9 cellular contexts compared by ENCODE assay signal in the genomic region with DNA sequence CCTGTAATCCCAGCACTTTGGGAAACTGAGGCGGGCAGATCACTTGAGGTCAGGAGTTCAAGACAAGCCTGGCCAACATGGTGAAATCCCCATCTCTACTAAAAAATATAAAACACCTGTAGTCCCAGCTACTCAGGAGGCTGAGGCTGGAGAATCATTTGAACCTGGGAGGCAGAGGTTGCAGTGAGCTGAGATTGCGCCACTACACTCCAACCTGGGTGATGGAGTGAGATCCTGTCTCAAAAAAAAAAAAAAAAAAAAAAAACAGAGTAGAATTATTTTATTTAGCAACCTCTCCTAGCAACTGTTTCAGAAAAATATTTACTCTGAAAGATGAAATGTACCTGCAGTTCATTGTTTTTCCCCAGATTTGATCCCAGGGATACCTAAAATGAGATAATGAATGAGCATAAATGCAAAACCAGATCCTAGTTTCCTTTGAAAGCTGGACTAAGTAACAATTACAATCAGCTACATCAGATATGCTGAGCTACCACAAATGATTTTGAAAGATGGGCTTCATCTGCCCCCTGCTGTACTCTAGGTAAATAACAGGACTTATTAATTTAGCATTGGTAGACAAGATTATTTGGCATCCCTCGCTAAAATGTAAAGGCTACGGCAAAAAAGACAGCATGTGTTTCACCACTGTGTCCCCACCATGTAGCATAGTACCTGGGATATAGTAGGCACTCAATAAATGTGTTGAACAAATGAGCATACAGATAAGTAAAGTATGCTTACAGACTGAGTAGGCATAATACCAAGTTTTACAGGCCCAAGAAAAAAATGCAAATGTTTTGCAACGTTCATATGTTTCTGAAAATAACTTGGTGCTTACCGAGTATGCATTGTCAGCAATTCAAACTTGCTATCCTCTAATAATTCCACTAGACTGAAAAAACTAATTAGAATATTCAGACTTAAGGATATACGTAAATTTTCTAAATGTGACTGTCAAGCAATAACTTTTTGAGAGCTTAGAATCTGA.
DNase-seq lines count a peak whose midpoint lies in the region; ATAC-seq and TF ChIP-seq lines count a peak whose summit lies in the region.
"Had no signal": no experiment of that assay in that cellular context is flagged by ENCODE, and none has a peak within 500 bp of the region (broad histone marks: within the 10 kb centered on the region; RNA-seq: fewer than 3 reads in every experiment).

No MANE protein-coding gene starts in this region.

- H3K4me3 ChIP-seq in NT2/D1 (ENCODE audit: insufficient read length, low read depth) (no peak overlapping the region), body of pancreas (no peak overlapping the region), stomach (no peak overlapping the region)
- H3K4me3 ChIP-seq: BLaER1 treated with 17β-estradiol and CSF1 and Interleukin-3, amounts not matched to agents 10 nM and 100 nM had no signal

- H3K27me3 ChIP-seq in NT2/D1 (ENCODE audit: insufficient read depth, insufficient read length) (no peaks in the 10 kb centered on the region), body of pancreas (no peaks in the 10 kb centered on the region), stomach (no peaks in the 10 kb centered on the region)
- H3K27me3 ChIP-seq: BLaER1 treated with 17β-estradiol and CSF1 and Interleukin-3, amounts not matched to agents 10 nM and 100 nM had no signal

- CTCF ChIA-PET in activated CD4-positive, alpha-beta T cell treated with anti-CD3 and anti-CD28 coated beads for 36 hours (lab: Charles Lee): interaction anchor here (0.5 to 1.5 kb wide), 35 partner anchors 10 to 1106 kb away, joined by 3 to 7 read pairs (median 3); partner anchors contain the start of gene CYP1B1

- H3K27ac ChIP-seq in body of pancreas (no peak overlapping the region), stomach (no peak overlapping the region)
- H3K27ac ChIP-seq: BLaER1 treated with 17β-estradiol and CSF1 and Interleukin-3, amounts not matched to agents 10 nM and 100 nM had no signal

- H3K27ac Mint-ChIP-seq in activated CD4-positive, alpha-beta T cell treated with anti-CD3 and anti-CD28 coated beads for 36 hours: no peak overlapping the region

- H3K9me3 ChIP-seq in NT2/D1 (ENCODE audit: insufficient read depth, low read length) (no peaks in the 10 kb centered on the region), body of pancreas (no peaks in the 10 kb centered on the region), stomach (no peaks in the 10 kb centered on the region)
- H3K9me3 ChIP-seq: BLaER1 treated with 17β-estradiol and CSF1 and Interleukin-3, amounts not matched to agents 10 nM and 100 nM had no signal

- no peak overlapping the region for H3K4me3 Mint-ChIP-seq in activated CD4-positive, alpha-beta T cell treated with anti-CD3 and anti-CD28 coated beads for 36 hours

- POLR2A ChIA-PET in activated CD4-positive, alpha-beta T cell treated with anti-CD3 and anti-CD28 coated beads for 36 hours (lab: Charles Lee): interaction anchor here (0.7 kb wide), 1 partner anchor 19 kb away, joined by 3 read pairs; no protein-coding TSS in a partner anchor

- no peaks in the 10 kb centered on the region for H3K27me3 Mint-ChIP-seq in activated CD4-positive, alpha-beta T cell treated with anti-CD3 and anti-CD28 coated beads for 36 hours

- no peaks in the 10 kb centered on the region for H3K36me3 ChIP-seq in NT2/D1 (ENCODE audit: insufficient read depth, insufficient read length, low read length)
- no peaks in the 10 kb centered on the region for H3K36me3 ChIP-seq in body of pancreas (replicated peaks in 1 of 2; ENCODE audit: insufficient read depth in 1 of 2, low read depth in 2 of 2)
- H3K36me3 ChIP-seq in stomach: no peaks in the 10 kb centered on the region
- H3K36me3 ChIP-seq: BLaER1 treated with 17β-estradiol and CSF1 and Interleukin-3, amounts not matched to agents 10 nM and 100 nM had no signal

- no peaks in the 10 kb centered on the region for H3K9me3 Mint-ChIP-seq in activated CD4-positive, alpha-beta T cell treated with anti-CD3 and anti-CD28 coated beads for 36 hours (ENCODE audit: low read depth)

- H3K9ac ChIP-seq in NT2/D1 (ENCODE audit: insufficient read length, low read depth): no peak overlapping the region
- H3K9ac ChIP-seq: BLaER1 treated with 17β-estradiol and CSF1 and Interleukin-3, amounts not matched to agents 10 nM and 100 nM had no signal

- no peak for ATAC-seq in activated CD4-positive, alpha-beta T cell treated with anti-CD3 and anti-CD28 coated beads for 36 hours
- ATAC-seq in body of pancreas (peak; percentile 72), HG02610 (IDR thresholded peaks at IDR 0.05; ENCODE audit: unreplicated experiment) (no peak)

- no peaks in the 10 kb centered on the region for H3K4me1 ChIP-seq in NT2/D1 (ENCODE audit: insufficient read depth, insufficient read length)
- H3K4me1 ChIP-seq in body of pancreas: no peaks in the 10 kb centered on the region
- H3K4me1 ChIP-seq in stomach: peaks cover 0 to 9% (median 0%) of the 10 kb centered on the region in 4 donors
- H3K4me1 ChIP-seq: BLaER1 treated with 17β-estradiol and CSF1 and Interleukin-3, amounts not matched to agents 10 nM and 100 nM had no signal

- no peak for TF ChIP-seq EP300 in Ishikawa (IDR thresholded peaks at IDR 0.05; ENCODE audit: borderline replicate concordance)
- TF ChIP-seq EP300 in stomach (IDR thresholded peaks at IDR 0.05): no peak

- TF ChIP-seq RAD21 in Ishikawa (IDR thresholded peaks at IDR 0.05; ENCODE audit: low read depth): peak; percentile 92

- WGBS in body of pancreas, 2 donors: 46 to 49% methylated on average over 7 of the region's 7 CpGs
- 44 to 71% (median 66%) methylated on average over 7 of the region's 7 CpGs for WGBS in stomach, 5 donors

- TF ChIP-seq CTCF in body of pancreas (IDR thresholded peaks at IDR 0.05): peak in 6 of 7 experiments; percentile 25 to 71 (median 65)
- TF ChIP-seq CTCF in stomach (IDR thresholded peaks at IDR 0.05): peak in 4 of 7 experiments; percentile 35 to 62 (median 43)

- DNase-seq in activated CD4-positive, alpha-beta T cell treated with anti-CD3 and anti-CD28 coated beads for 36 hours: peak; percentile 42
- DNase-seq in activated CD4-positive, alpha-beta T cell treated with anti-CD3 and anti-CD28 coated beads, Interleukin-2, amount 50 U/mL, for 4 hours: no peak
- DNase-seq in NT2/D1 (ENCODE audit: low read depth, low spot score): peak; percentile 71
- DNase-seq in body of pancreas: peak in 3 of 4 donors; percentile 15 to 52 (median 17)
- DNase-seq in inferior parietal cortex (ENCODE audit: extremely low spot score): peak; percentile 83
- DNase-seq in stomach: no peak

- intact Hi-C loops in activated CD4-positive, alpha-beta T cell treated with anti-CD3 and anti-CD28 coated beads for 36 hours (cut with DNase I, micrococcal nuclease): loop anchor here (1.0 to 10.0 kb wide), 8 partner anchors 159 to 878 kb away; partner anchors contain the start of gene CYP1B1 (in 2 of the 2)
- intact Hi-C loops in body of pancreas (cut with DNase I) (loop anchor here (10.0 kb wide), 1 partner anchor 200 kb away; the partner anchor contains the start of gene CYP1B1), stomach (cut with DNase I; ENCODE audit: low total_unique reads) (loop anchor here (5.0 kb wide), 1 partner anchor 292 kb away; no protein-coding TSS in a partner anchor)

- peaks cover 3% of the 10 kb centered on the region for H3K4me1 Mint-ChIP-seq in activated CD4-positive, alpha-beta T cell treated with anti-CD3 and anti-CD28 coated beads for 36 hours

- TF ChIP-seq POLR2A in body of pancreas (IDR thresholded peaks at IDR 0.05) (no peak), stomach (IDR thresholded peaks at IDR 0.05) (no peak)

- H3K36me3 Mint-ChIP-seq in activated CD4-positive, alpha-beta T cell treated with anti-CD3 and anti-CD28 coated beads for 36 hours (ENCODE audit: low read depth): no peaks in the 10 kb centered on the region

TF ChIP-seq in Ishikawa, 13 proteins besides CTCF, POLR2A, EP300 and RAD21:
- TF ChIP-seq FOXM1 (IDR thresholded peaks at IDR 0.05; ENCODE audit: borderline replicate concordance, low read depth) (no peak), REST (IDR thresholded peaks at IDR 0.05; ENCODE audit: low read depth) (no peak), YY1 (IDR thresholded peaks at IDR 0.05; ENCODE audit: low read depth) (no peak), ZBTB7A (IDR thresholded peaks at IDR 0.05; ENCODE audit: low read depth) (no peak), NFIC (IDR thresholded peaks at IDR 0.05) (no peak), EGR1 (IDR thresholded peaks at IDR 0.05) (no peak)
- TF ChIP-seq, protein P1, sequence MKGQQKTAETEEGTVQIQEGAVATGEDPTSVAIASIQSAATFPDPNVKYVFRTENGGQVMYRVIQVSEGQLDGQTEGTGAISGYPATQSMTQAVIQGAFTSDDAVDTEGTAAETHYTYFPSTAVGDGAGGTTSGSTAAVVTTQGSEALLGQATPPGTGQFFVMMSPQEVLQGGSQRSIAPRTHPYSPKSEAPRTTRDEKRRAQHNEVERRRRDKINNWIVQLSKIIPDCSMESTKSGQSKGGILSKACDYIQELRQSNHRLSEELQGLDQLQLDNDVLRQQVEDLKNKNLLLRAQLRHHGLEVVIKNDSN (IDR thresholded peaks at IDR 0.05): no peak

Comparison
In these comparisons a context has a peak if more than half of its experiments do, and no peak if none do; other contexts are left out.
1. DNase-seq: peak in activated CD4-positive, alpha-beta T cell treated with anti-CD3 and anti-CD28 coated beads for 36 hours (single experiment), NT2/D1 (single experiment), body of pancreas (3 of 4) and inferior parietal cortex (single experiment); none in activated CD4-positive, alpha-beta T cell treated with anti-CD3 and anti-CD28 coated beads, Interleukin-2, amount 50 U/mL, for 4 hours (0 of 2) and stomach (single experiment).